25 cellular contexts compared by ENCODE assay signal in the genomic region with DNA sequence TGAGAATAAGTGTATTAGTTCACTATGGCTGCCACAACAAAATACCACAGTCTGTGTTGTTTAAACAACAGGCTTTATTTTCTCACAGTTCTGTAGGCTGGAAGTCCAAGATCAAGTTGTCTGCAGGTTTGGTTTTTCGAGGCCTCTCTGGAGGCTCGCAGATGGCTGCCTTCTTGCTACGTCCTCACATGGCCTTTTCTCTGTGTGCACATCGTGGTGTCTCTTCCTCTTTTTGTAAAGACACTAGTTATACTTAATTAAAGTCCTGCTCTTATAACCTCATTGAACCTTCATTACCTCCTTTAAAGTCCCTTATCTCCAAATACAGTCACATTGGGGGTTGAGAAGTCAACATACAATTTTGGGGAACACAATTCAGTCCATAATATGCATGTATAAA. TPM values are rescaled to one million over a fixed set of nuclear protein-coding genes. Genes with fewer than 3 reads are reported as not detected.
"Had no signal": no experiment of that assay in that cellular context is flagged by ENCODE, and none has a peak within 500 bp of the region (broad histone marks: within the 10 kb centered on the region; RNA-seq: fewer than 3 reads in every experiment).

No MANE protein-coding gene starts in this region.

- H3K4me3 ChIP-seq: SJSA1, SK-N-MC had no signal

- ATAC-seq: T-helper 17 cell had no signal

- H3K4me1 ChIP-seq: SJSA1 had no signal

- H3K9me3 ChIP-seq: SJSA1 had no signal

- H3K27me3 ChIP-seq: SJSA1 had no signal

- DNase-seq: KBM-7, MM.1S, NCI-H1092, NCI-H1105 treated with DMSO at 0.1 percent for 48 hours, NCI-H1417 treated with DMSO at 0.1 percent for 48 hours, NCI-H146, NCI-H1694 treated with DMSO at 0.1 percent for 48 hours, NCI-H1930, NCI-H2081, NCI-H2107, NCI-H226, NCI-H446, NCI-H510A, NCI-H524 treated with DMSO at 0.1 percent for 48 hours, NCI-H69, NCI-H774, Right ventricle myocardium superior, RPMI8226, SIG-M5, SW 1271, T-helper 1 cell, T-helper 17 cell had no signal

- H3K27ac Mint-ChIP-seq: T-helper 17 cell had no signal

- H3K4me3 Mint-ChIP-seq: T-helper 17 cell had no signal

- H3K27ac ChIP-seq: SJSA1, SK-N-MC had no signal

- H3K36me3 ChIP-seq: SJSA1 had no signal

RNA-seq across cellular contexts. Expression of gene CSNK1A1L, which starts 10.6 kb away (rescaled TPM):
- total RNA-seq: HT-29, Right ventricle myocardium superior, SJSA1, T-helper 17 cell had no signal
